Comparison of ENCODE assay signal across 2 cellular contexts in genomic region chr6:133608620-133609019, GRCh38.
TF ChIP-seq lines count a peak whose summit lies in the region.

No MANE protein-coding gene starts in this region.

TF ChIP-seq in GM23338, 12 proteins besides CTCF, POLR2A, EP300 and RAD21:
- TF ChIP-seq ZNF462 (CRISPR knock-in tag; IDR thresholded peaks at IDR 0.05) = no peak
- TF ChIP-seq REST (IDR thresholded peaks at IDR 0.05; ENCODE audit: unreplicated experiment) = no peak
- no peak for TF ChIP-seq EZH2 (IDR thresholded peaks at IDR 0.05; ENCODE audit: low read depth, unreplicated experiment)
- no peak for TF ChIP-seq NANOG (IDR thresholded peaks at IDR 0.05; ENCODE audit: borderline replicate concordance)
- TF ChIP-seq ETS1 (IDR thresholded peaks at IDR 0.05) = no peak
- no peak for TF ChIP-seq CREB1 (CRISPR knock-in tag; IDR thresholded peaks at IDR 0.05; ENCODE audit: low read depth)
- TF ChIP-seq EZH2phosphoT487 (IDR thresholded peaks at IDR 0.05; ENCODE audit: unreplicated experiment) = no peak
- no peak for TF ChIP-seq STAT1 (IDR thresholded peaks at IDR 0.05; ENCODE audit: unreplicated experiment)
- TF ChIP-seq ZNF114 (CRISPR knock-in tag; IDR thresholded peaks at IDR 0.05) = no peak
- no peak for TF ChIP-seq JUNB (IDR thresholded peaks at IDR 0.05; ENCODE audit: unreplicated experiment)
- no peak for TF ChIP-seq ZNF331 (CRISPR knock-in tag; IDR thresholded peaks at IDR 0.05; ENCODE audit: low read depth)
- TF ChIP-seq POLR2AphosphoS5 (IDR thresholded peaks at IDR 0.05; ENCODE audit: low read depth) = no peak
TF ChIP-seq in GM23338: peak in this region for 0.

TF ChIP-seq in H1, 55 proteins besides CTCF, POLR2A, EP300 and RAD21 (continued from another document):
- TF ChIP-seq CHD7 (IDR thresholded peaks at IDR 0.05; ENCODE audit: insufficient replicate concordance, low read length) = no peak
- TF ChIP-seq PHF8 (conservative IDR thresholded peaks at IDR 0.05; ENCODE audit: low read depth, low read length) = no peak
- TF ChIP-seq SRF (IDR thresholded peaks at IDR 0.05; ENCODE audit: low read depth, low read length) = no peak
- TF ChIP-seq SIX5 (IDR thresholded peaks at IDR 0.05; ENCODE audit: low read depth, low read length) = no peak
TF ChIP-seq in H1: peak in this region for 0.
